ENCODE assay signal across 8 cellular contexts in the genomic region with DNA sequence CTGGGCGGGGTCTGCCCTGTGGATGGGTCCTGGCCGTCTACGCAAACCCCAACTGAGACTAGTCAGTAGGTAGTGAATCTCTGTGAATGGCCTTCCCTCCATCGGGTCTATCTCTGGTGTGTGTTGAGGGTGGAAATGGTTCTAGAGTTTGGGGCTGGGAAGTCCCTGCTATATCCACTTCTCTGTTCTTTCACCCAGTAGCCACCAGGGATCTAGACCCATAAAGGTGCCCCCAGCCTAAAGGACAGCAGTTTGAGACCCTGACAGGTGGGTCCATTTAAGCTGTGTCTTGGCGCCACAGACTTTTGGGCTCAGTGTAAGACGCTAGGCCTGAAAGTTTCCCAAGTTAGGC. TPM values are rescaled to one million over a fixed set of nuclear protein-coding genes. Genes with fewer than 3 reads are reported as not detected.
DNase-seq lines count a peak whose midpoint lies in the region; ATAC-seq lines count a peak whose summit lies in the region.

No MANE protein-coding gene starts in this region.

- DNase-seq in activated CD4-positive, alpha-beta T cell treated with anti-CD3 and anti-CD28 coated beads, Interleukin-2, amount 10 ng/mL, durations not matched to agents 24 days and 14 days: no peak
- no peak for DNase-seq in activated CD4-positive, alpha-beta T cell treated with anti-CD3 and anti-CD28 coated beads, Interleukin-2, amount 50 U/mL, for 4 hours
- peak; percentile 0 for DNase-seq in activated T-helper 9 cell treated with anti-CD3 and anti-CD28 coated beads, Interleukin-2, amount 50 U/mL, for 16 hours (ENCODE audit: low read depth)
- DNase-seq in substantia nigra (lab: John Stamatoyannopoulos, UW) (peak in 1 of 49 donors; percentile 36), NCI-H146 treated with DMSO at 0.1 percent for 48 hours (lab: John Stamatoyannopoulos, UW; ENCODE audit: unreplicated experiment) (no peak), AML-193 (lab: John Stamatoyannopoulos, UW) (no peak)

- H3K4me3 Mint-ChIP-seq in activated CD4-positive, alpha-beta T cell treated with anti-CD3 and anti-CD28 coated beads, Interleukin-2, amount 10 ng/mL, durations not matched to agents 24 days and 14 days: peak overlapping the region; percentile 99

- no peaks in the 10 kb centered on the region for H3K27me3 ChIP-seq in iPS-20b (ENCODE audit: insufficient read depth, low read length)

- peaks cover 12% of the 10 kb centered on the region for H3K4me1 Mint-ChIP-seq in activated CD4-positive, alpha-beta T cell treated with anti-CD3 and anti-CD28 coated beads, Interleukin-2, amount 10 ng/mL, durations not matched to agents 24 days and 14 days

- H3K27ac ChIP-seq in iPS-20b (ENCODE audit: low read length): no peak overlapping the region
- peak overlapping the region; percentile 44 for H3K27ac ChIP-seq in substantia nigra (ENCODE audit: low read depth, low read length, poor library complexity, severe bottlenecking)

- H3K36me3 ChIP-seq in iPS-20b (ENCODE audit: insufficient read depth, low read depth, low read length): no peaks in the 10 kb centered on the region

- no peaks in the 10 kb centered on the region for H3K4me1 ChIP-seq in iPS-20b (ENCODE audit: insufficient read depth, low read length)

- peaks cover 35% of the 10 kb centered on the region for H3K36me3 Mint-ChIP-seq in activated CD4-positive, alpha-beta T cell treated with anti-CD3 and anti-CD28 coated beads, Interleukin-2, amount 10 ng/mL, durations not matched to agents 24 days and 14 days (ENCODE audit: low read depth)

- no peak for ATAC-seq in GM19467 (IDR thresholded peaks at IDR 0.05; ENCODE audit: unreplicated experiment)

- no peak overlapping the region for H3K9ac ChIP-seq in iPS-20b (ENCODE audit: low read depth, low read length)

- H3K27me3 Mint-ChIP-seq in activated CD4-positive, alpha-beta T cell treated with anti-CD3 and anti-CD28 coated beads, Interleukin-2, amount 10 ng/mL, durations not matched to agents 24 days and 14 days: no peaks in the 10 kb centered on the region

- H3K9me3 ChIP-seq in iPS-20b (ENCODE audit: insufficient read depth, low read depth, low read length): peaks cover 74% of the 10 kb centered on the region

- peaks cover 22% of the 10 kb centered on the region for H3K9me3 Mint-ChIP-seq in activated CD4-positive, alpha-beta T cell treated with anti-CD3 and anti-CD28 coated beads, Interleukin-2, amount 10 ng/mL, durations not matched to agents 24 days and 14 days

- H3K4me3 ChIP-seq in iPS-20b (ENCODE audit: low read length): peak overlapping the region; percentile 66; the same call in 1 of the 2 replicates

- peak overlapping the region; percentile 92 for H3K27ac Mint-ChIP-seq in activated CD4-positive, alpha-beta T cell treated with anti-CD3 and anti-CD28 coated beads, Interleukin-2, amount 10 ng/mL, durations not matched to agents 24 days and 14 days

- intact Hi-C loops in activated CD4-positive, alpha-beta T cell treated with anti-CD3 and anti-CD28 coated beads, Interleukin-2, amount 10 ng/mL, durations not matched to agents 24 days and 14 days (cut with micrococcal nuclease): loop anchor here (1.0 to 10.0 kb wide), 8 partner anchors 57 to 493 kb away; partner anchors contain the start of genes ZNF345, ZNF383, ZNF420 and ZNF527

RNA-seq across cellular contexts. Expression of gene ZNF568, which starts 57.7 kb away (rescaled TPM):
- total RNA-seq in activated CD4-positive, alpha-beta T cell treated with anti-CD3 and anti-CD28 coated beads, Interleukin-2, amount 10 ng/mL, durations not matched to agents 24 days and 14 days: 4.4 and 6.1 TPM in 2 replicates

RNA-seq across cellular contexts. Expression of gene ZNF829, which starts 57.7 kb away (rescaled TPM):
- 4.8 TPM in 2 replicates for total RNA-seq in activated CD4-positive, alpha-beta T cell treated with anti-CD3 and anti-CD28 coated beads, Interleukin-2, amount 10 ng/mL, durations not matched to agents 24 days and 14 days
